8 cellular contexts compared by ENCODE assay signal in the genomic region with DNA sequence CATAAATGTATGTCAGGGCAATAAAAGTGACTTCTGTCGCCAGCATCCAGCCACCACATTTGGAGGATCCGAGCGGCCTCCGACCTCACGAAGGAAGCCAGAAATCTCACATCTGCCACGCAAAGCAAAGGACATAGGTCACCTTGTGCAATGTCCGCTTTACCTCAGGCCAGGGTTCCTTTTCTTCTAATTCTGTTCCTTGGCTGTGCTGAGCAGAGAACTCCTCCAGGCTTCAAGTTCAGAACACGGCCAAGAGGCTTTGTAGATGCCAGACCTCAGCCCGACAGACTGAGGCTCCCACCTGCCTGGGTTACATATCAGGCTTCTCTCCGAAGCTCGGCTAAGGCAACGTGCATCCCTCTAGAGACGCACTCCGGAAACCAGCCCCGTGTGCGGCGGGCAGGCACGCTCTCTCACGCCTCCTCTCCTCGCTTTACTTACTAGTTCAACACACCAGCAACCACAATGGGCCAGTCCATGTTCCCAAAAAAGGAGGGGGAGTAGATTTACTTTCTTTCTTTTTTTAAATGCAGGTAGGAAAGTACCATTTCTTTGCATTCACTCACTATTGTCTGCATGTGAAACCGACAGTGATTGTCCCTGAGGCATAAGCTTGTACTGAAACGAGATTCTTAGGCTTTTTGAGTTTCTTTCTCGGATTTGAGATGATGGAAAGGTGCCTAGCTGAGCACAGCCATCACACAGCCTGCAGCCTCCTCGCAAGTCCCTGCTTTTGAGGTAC.
DNase-seq lines count a peak whose midpoint lies in the region; ATAC-seq and TF ChIP-seq lines count a peak whose summit lies in the region.

No MANE protein-coding gene starts in this region.

- ATAC-seq in GM18505 (IDR thresholded peaks at IDR 0.05; ENCODE audit: unreplicated experiment) (peak; percentile 97), HG02870 (IDR thresholded peaks at IDR 0.05; ENCODE audit: unreplicated experiment) (peak; percentile 94)

- peak; percentile 78 for TF ChIP-seq POLR2A in GM18505 (IDR thresholded peaks at IDR 0.05; ENCODE audit: borderline replicate concordance, extremely low read depth, insufficient read depth, insufficient read length)

- TF ChIP-seq CTCF in VCaP (conservative IDR thresholded peaks at IDR 0.05): no peak
- no peak for TF ChIP-seq CTCF in cardiac fibroblast (IDR thresholded peaks at IDR 0.05; ENCODE audit: low read depth, low read length)
- no peak for TF ChIP-seq CTCF in kidney epithelial cell (IDR thresholded peaks at IDR 0.05; ENCODE audit: insufficient read depth, low read length, poor library complexity, severe bottlenecking)

- peak overlapping the region; percentile 16 to 26 for H3K4me3 ChIP-seq in cardiac fibroblast (replicated peaks in 1 of 2; ENCODE audit: low read depth in 2 of 2, low read length in 2 of 2)
- H3K4me3 ChIP-seq in kidney epithelial cell (ENCODE audit: low read depth, low read length): peak overlapping the region; percentile 17

- H3K36me3 ChIP-seq in kidney epithelial cell (ENCODE audit: control insufficient read depth, insufficient read depth, low read length): no peaks in the 10 kb centered on the region

- no peaks in the 10 kb centered on the region for H3K27me3 ChIP-seq in kidney epithelial cell (ENCODE audit: control insufficient read depth, insufficient read depth, low read length)

- peak overlapping the region; percentile 84 for H3K27ac ChIP-seq in VCaP

- peak; percentile 47 to 61 for DNase-seq in NCI-H1930 (lab: John Stamatoyannopoulos, UW)
- DNase-seq in cardiac fibroblast (ENCODE audit: low read depth in 2 of 2): peak; percentile 63 to 84
- no peak for DNase-seq in kidney epithelial cell (ENCODE audit: low read depth)
- DNase-seq in stimulated activated CD4-positive, alpha-beta T cell treated with anti-CD3 and anti-CD28 coated beads, Interleukin-1b, Interleukin-23, amount 100 ng/mL, for 1 hour (ENCODE audit: low read depth in 2 of 2): peak; percentile 61 to 77
- DNase-seq in cortex of kidney (lab: John Stamatoyannopoulos, UW): no peak

Comparison
In these comparisons a context has a peak if more than half of its experiments do, and no peak if none do; other contexts are left out.
1. DNase-seq: peak in NCI-H1930 (2 of 2), cardiac fibroblast (2 of 2) and stimulated activated CD4-positive, alpha-beta T cell treated with anti-CD3 and anti-CD28 coated beads, Interleukin-1b, Interleukin-23, amount 100 ng/mL, for 1 hour (2 of 2); none in kidney epithelial cell (single experiment) and cortex of kidney (single experiment).